8 cellular contexts compared by ENCODE assay signal in the genomic region with DNA sequence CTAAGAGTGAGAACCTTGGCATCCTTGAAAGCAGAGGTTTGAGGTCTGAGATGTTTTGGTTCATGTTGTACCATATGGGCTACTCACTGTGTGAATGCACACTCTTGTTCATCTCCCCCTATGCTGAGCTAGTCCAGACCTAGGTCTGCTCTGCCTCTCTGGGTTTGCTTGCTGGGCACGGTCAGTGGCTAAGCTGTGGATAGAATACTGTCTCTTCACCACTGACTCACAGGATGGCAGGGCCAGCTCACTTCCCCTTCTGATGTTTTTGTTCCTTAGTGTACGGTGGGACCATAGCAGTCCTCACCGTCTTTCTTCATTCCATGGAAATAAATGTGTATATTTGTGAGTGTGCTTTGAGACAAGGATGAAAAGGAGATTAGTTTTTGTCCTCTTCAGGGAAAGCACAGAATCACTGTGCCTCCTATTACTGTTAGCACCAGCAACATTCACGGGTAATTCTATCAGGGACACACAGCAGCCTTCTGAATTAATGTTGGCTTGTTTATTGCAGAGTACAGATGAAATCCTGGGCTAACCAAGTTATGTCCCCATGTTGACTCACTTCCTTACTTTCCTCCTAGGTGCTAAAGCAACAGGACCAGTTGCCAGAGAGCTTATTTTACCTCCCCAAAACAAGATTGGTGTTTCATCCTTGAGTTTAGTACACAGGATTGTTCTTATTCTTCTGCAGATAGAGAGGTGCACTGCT. TPM values are rescaled to one million over a fixed set of nuclear protein-coding genes. Genes with fewer than 3 reads are reported as not detected.
DNase-seq lines count a peak whose midpoint lies in the region; ATAC-seq, FAIRE-seq and TF ChIP-seq lines count a peak whose summit lies in the region.

No MANE protein-coding gene starts in this region.

- no peaks in the 10 kb centered on the region for H3K36me3 Mint-ChIP-seq in activated naive CD8-positive, alpha-beta T cell treated with anti-CD3 and anti-CD28 coated beads, Interleukin-2, amount 50 U/mL, for 24 hours (ENCODE audit: low read depth)

- no peaks in the 10 kb centered on the region for H3K79me2 ChIP-seq in keratinocyte (ENCODE audit: control insufficient read depth, insufficient read depth, low read length)

- ATAC-seq in IMR-90 (ENCODE audit: low read depth) (peak; percentile 82), HG02938 (IDR thresholded peaks at IDR 0.05; ENCODE audit: unreplicated experiment) (no peak)
- peak; percentile 33 for ATAC-seq in activated naive CD8-positive, alpha-beta T cell treated with anti-CD3 and anti-CD28 coated beads, Interleukin-2, amount 50 U/mL, for 24 hours

- H3K27me3 Mint-ChIP-seq in activated naive CD8-positive, alpha-beta T cell treated with anti-CD3 and anti-CD28 coated beads, Interleukin-2, amount 50 U/mL, for 24 hours: no peaks in the 10 kb centered on the region

- H3K4me1 Mint-ChIP-seq in activated naive CD8-positive, alpha-beta T cell treated with anti-CD3 and anti-CD28 coated beads, Interleukin-2, amount 50 U/mL, for 24 hours: peaks cover 11% of the 10 kb centered on the region

- H3K36me3 ChIP-seq in IMR-90 (ENCODE audit: control insufficient read depth, insufficient read depth, low read length) (no peaks in the 10 kb centered on the region), keratinocyte (ENCODE audit: control insufficient read depth in 2 of 2, extremely low read depth in 1 of 2, insufficient read depth in 2 of 2, low read length in 2 of 2) (no peaks in the 10 kb centered on the region)

- no peak overlapping the region for H3K4me3 ChIP-seq in IMR-90 (ENCODE audit: insufficient read depth, low read depth, low read length)
- H3K4me3 ChIP-seq in keratinocyte (ENCODE audit: control insufficient read depth in 2 of 3, extremely low read depth in 1 of 3, insufficient read depth in 2 of 3, low read depth in 1 of 3, low read length in 3 of 3): no peak overlapping the region

- no CpG with 5 or more reads among the region's 4 CpGs for WGBS in IMR-90 (ENCODE audit: extremely low coverage in 2 of 2, insufficient read length in 1 of 2), 2 experiments

- H2BK15ac ChIP-seq in IMR-90 (ENCODE audit: low read depth, low read length): peak overlapping the region; percentile 31; the same call in 2 of the 3 replicates

- H3K18ac ChIP-seq in IMR-90 (ENCODE audit: low read depth, low read length): peak overlapping the region; percentile 61; the same call in 1 of the 2 replicates

- H4K5ac ChIP-seq in IMR-90 (ENCODE audit: low read depth, low read length): peak overlapping the region; percentile 8; the same call in 1 of the 2 replicates

- POLR2A ChIA-PET in IMR-90 (lab: Charles Lee; ENCODE audit: unreplicated experiment) (no interaction called here), GM10248 (lab: Yijun Ruan, JAX) (no interaction called here)

- H2BK5ac ChIP-seq in IMR-90 (ENCODE audit: low read depth, low read length, poor library complexity, severe bottlenecking): peak overlapping the region; percentile 66

- TF ChIP-seq CTCF in IMR-90 (conservative IDR thresholded peaks at IDR 0.05; ENCODE audit: low read depth, low read length) (no peak), keratinocyte (optimal IDR thresholded peaks at IDR 0.05 in 1 of 3, IDR thresholded peaks at IDR 0.05 in 1 of 3, conservative IDR thresholded peaks at IDR 0.05 in 1 of 3; ENCODE audit: extremely low read depth in 1 of 3, insufficient read depth in 2 of 3, low read length in 3 of 3) (no peak), GM10248 (IDR thresholded peaks at IDR 0.05; ENCODE audit: control extremely low read depth, extremely low read depth, low read depth, missing control alignments) (no peak)

- H3K23ac ChIP-seq in IMR-90 (ENCODE audit: low read depth, low read length): peak overlapping the region; percentile 46; the same call in 1 of the 2 replicates

- dilution Hi-C loops in IMR-90 (cut with HindIII; ENCODE audit: low sequenced_read_pairs, unreplicated experiment) (no loop called here), keratinocyte (cut with MboI; ENCODE audit: extremely low pct_ligation_motif_present, low sequenced_read_pairs) (no loop called here)

- FAIRE-seq in keratinocyte (lab: Jason Lieb, UNC): peak; percentile 53

- peak overlapping the region; percentile 63 to 77 for H4K8ac ChIP-seq in IMR-90 (ENCODE audit: low read depth in 2 of 2, low read length in 2 of 2)

- peak overlapping the region; percentile 29; the same call in 1 of the 2 replicates for H2AK5ac ChIP-seq in IMR-90 (ENCODE audit: low read depth, low read length)

- peak overlapping the region; percentile 78 for H3K14ac ChIP-seq in IMR-90 (replicated peaks; ENCODE audit: low read depth, low read length)

- no TSS peak for BruUV-seq in IMR-90 (replicated peaks; lab: Mats Ljungman, UMichigan)

- intact Hi-C loops in IMR-90 (cut with micrococcal nuclease): no loop called here

- H3K27ac ChIP-seq in IMR-90 (ENCODE audit: insufficient read depth, low read length) (no peak overlapping the region), keratinocyte (ENCODE audit: control insufficient read depth, insufficient read depth, low read length) (no peak overlapping the region)

- H3K9me3 ChIP-seq in IMR-90 (ENCODE audit: control insufficient read depth, insufficient read depth, low read length) (no peaks in the 10 kb centered on the region), keratinocyte (ENCODE audit: control insufficient read depth, low read depth, low read length) (no peaks in the 10 kb centered on the region)

- H3K27ac Mint-ChIP-seq in activated naive CD8-positive, alpha-beta T cell treated with anti-CD3 and anti-CD28 coated beads, Interleukin-2, amount 50 U/mL, for 24 hours: no peak overlapping the region

- H3K4me3 Mint-ChIP-seq in activated naive CD8-positive, alpha-beta T cell treated with anti-CD3 and anti-CD28 coated beads, Interleukin-2, amount 50 U/mL, for 24 hours: no peak overlapping the region

- peak overlapping the region; percentile 44; the same call in 1 of the 2 replicates for H3K4ac ChIP-seq in IMR-90 (ENCODE audit: low read depth, low read length)

- H2AFZ ChIP-seq in IMR-90 (replicated peaks; ENCODE audit: low read length, poor library complexity) (peak overlapping the region; percentile 87), keratinocyte (ENCODE audit: control insufficient read depth, low read length) (peak overlapping the region; percentile 60)

- in situ Hi-C loops in IMR-90 (cut with MboI; ENCODE audit: low sequenced_read_pairs): no loop called here

- H3K79me1 ChIP-seq in IMR-90 (ENCODE audit: low read depth in 1 of 2, low read length in 2 of 2): no peaks in the 10 kb centered on the region

- no peak overlapping the region for H2AK9ac ChIP-seq in IMR-90 (replicated peaks; ENCODE audit: low read depth, low read length, poor library complexity)

- H3K4me2 ChIP-seq in IMR-90 (ENCODE audit: low read depth, low read length): peak overlapping the region; percentile 74; the same call in 1 of the 2 replicates
- peak overlapping the region; percentile 17 for H3K4me2 ChIP-seq in keratinocyte (ENCODE audit: control insufficient read depth, extremely low read depth, insufficient read depth, low read depth, low read length)

- H3K9me1 ChIP-seq in IMR-90 (ENCODE audit: insufficient read depth, low read length) (peaks cover 11% of the 10 kb centered on the region), keratinocyte (ENCODE audit: control insufficient read depth, extremely low read depth, insufficient read depth, low read length) (no peaks in the 10 kb centered on the region)

- H3K9me3 Mint-ChIP-seq in activated naive CD8-positive, alpha-beta T cell treated with anti-CD3 and anti-CD28 coated beads, Interleukin-2, amount 50 U/mL, for 24 hours: no peaks in the 10 kb centered on the region

- no peak for TF ChIP-seq RAD21 in IMR-90 (IDR thresholded peaks at IDR 0.05; ENCODE audit: low read length)

- H3K9ac ChIP-seq in IMR-90 (ENCODE audit: low read depth, low read length) (no peak overlapping the region), keratinocyte (ENCODE audit: control insufficient read depth, extremely low read depth, insufficient read depth, low read length) (no peak overlapping the region)

- peak overlapping the region; percentile 71 for H2BK120ac ChIP-seq in IMR-90 (ENCODE audit: low read depth, low read length)

- H2BK20ac ChIP-seq in IMR-90 (ENCODE audit: low read depth, low read length): peak overlapping the region; percentile 35; the same call in 1 of the 2 replicates

- DNase-seq in A172 (ENCODE audit: low spot score): peak; percentile 62
- peak; percentile 36 for DNase-seq in IMR-90
- DNase-seq in activated naive CD8-positive, alpha-beta T cell treated with anti-CD3 and anti-CD28 coated beads, Interleukin-2, amount 50 U/mL, for 24 hours: no peak
- DNase-seq in keratinocyte (ENCODE audit: low read depth, low spot score): no peak
- no peak for DNase-seq in GM10248 (ENCODE audit: extremely low spot score)
- DNase-seq in NCI-H510A treated with DMSO at 0.1 percent for 48 hours (lab: John Stamatoyannopoulos, UW): no peak
- DNase-seq in stimulated activated CD4-positive, alpha-beta T cell treated with anti-CD3 and anti-CD28 coated beads, Interleukin-4, amount 100 ng/mL, for 4 hours: no peak

- CTCF ChIA-PET in IMR-90 (lab: Yijun Ruan, JAX): no interaction called here
- CTCF ChIA-PET in GM10248 (lab: Yijun Ruan, JAX): interaction anchor here (1.3 to 3.0 kb wide), 2 partner anchors 10 to 12 kb away, joined by 3 to 14 read pairs; no protein-coding TSS in a partner anchor

- H3K4me1 ChIP-seq in IMR-90 (ENCODE audit: control insufficient read depth, insufficient read depth, low read length) (peaks cover 8% of the 10 kb centered on the region; the same call in 1 of the 2 replicates), keratinocyte (ENCODE audit: control insufficient read depth, extremely low read depth, insufficient read depth, low read length) (peaks cover 15% of the 10 kb centered on the region)

- H4K20me1 ChIP-seq in IMR-90 (ENCODE audit: insufficient read depth, low read length) (no peaks in the 10 kb centered on the region), keratinocyte (ENCODE audit: control insufficient read depth, extremely low read depth, insufficient read depth, low read length) (no peaks in the 10 kb centered on the region)

- H3K56ac ChIP-seq in IMR-90 (ENCODE audit: extremely low read depth, insufficient read depth, low read length): no peak overlapping the region; the same call in 1 of the 2 replicates

- TF ChIP-seq POLR2A in IMR-90 (IDR thresholded peaks at IDR 0.05; ENCODE audit: low read depth, low read length): no peak

- peak overlapping the region; percentile 8 for H4K91ac ChIP-seq in IMR-90 (ENCODE audit: insufficient read depth, low read depth, low read length)

- H3K27me3 ChIP-seq in IMR-90 (ENCODE audit: control insufficient read depth, insufficient read depth, low read length) (no peaks in the 10 kb centered on the region), keratinocyte (ENCODE audit: control insufficient read depth, extremely low read depth, insufficient read depth, low read length) (no peaks in the 10 kb centered on the region)

RNA-seq across cellular contexts. Expression of a gene that starts 56.9 kb away (rescaled TPM):
- total RNA-seq in A172 (2014; rRNA removed; shearing (Covaris generic)): 60.4 and 67.7 TPM in 2 replicates
- total RNA-seq in IMR-90 (2012; rRNA removed): 26.7 and 41.9 TPM in 2 replicates
- polyA plus RNA-seq in IMR-90 (2012; rRNA removed): 18.3 and 21.8 TPM in 2 replicates
- 3.4 and 5.5 TPM in 2 replicates for polyA plus RNA-seq in IMR-90 (2012; cell fraction: cytosol; rRNA removed)
- polyA plus RNA-seq in IMR-90 (2012; cell fraction: nucleus; rRNA removed; ENCODE audit: low replicate concordance): 14.2 and 60.5 TPM in 2 replicates
- 113 to 168 TPM (median 162 TPM) in 3 replicates for polyA plus RNA-seq in keratinocyte
- 124 TPM for polyA plus RNA-seq in keratinocyte (2011; ENCODE audit: low read depth)
- polyA plus RNA-seq in keratinocyte (2011; cell fraction: cytosol; rRNA removed): 88.1 and 138 TPM in 2 replicates
- polyA plus RNA-seq in keratinocyte (2011; cell fraction: nucleus; rRNA removed): 284 and 358 TPM in 2 replicates
- polyA plus RNA-seq in keratinocyte (2012; ENCODE audit: low replicate concordance): 98.2 and 98.5 TPM in 2 replicates
- polyA minus RNA-seq in keratinocyte: 62.1 to 198 TPM (median 133 TPM) in 3 replicates
- polyA minus RNA-seq in keratinocyte (2011; cell fraction: cytosol; rRNA and poly(A)+ RNA removed): 99.9 TPM
- 178 and 289 TPM in 2 replicates for polyA minus RNA-seq in keratinocyte (2011; cell fraction: nucleus; rRNA and poly(A)+ RNA removed)

Comparison
In these comparisons a context has a peak if more than half of its experiments do, and no peak if none do; other contexts are left out.
1. DNase-seq: peak in A172 (single experiment) and IMR-90 (single experiment); none in activated naive CD8-positive, alpha-beta T cell treated with anti-CD3 and anti-CD28 coated beads, Interleukin-2, amount 50 U/mL, for 24 hours (single experiment), keratinocyte (single experiment), GM10248 (single experiment), NCI-H510A treated with DMSO at 0.1 percent for 48 hours (single experiment) and stimulated activated CD4-positive, alpha-beta T cell treated with anti-CD3 and anti-CD28 coated beads, Interleukin-4, amount 100 ng/mL, for 4 hours (0 of 2).